Comparison of ENCODE assay signal across 8 cellular contexts in genomic region chr17:65278050-65278819, GRCh38.
DNase-seq lines count a peak whose midpoint lies in the region; ATAC-seq and TF ChIP-seq lines count a peak whose summit lies in the region.

No MANE protein-coding gene starts in this region.

- peak; percentile 99 for ATAC-seq in WTC11
- peak in 1 of 3 donors; percentile 51 for ATAC-seq in natural killer cell
- ATAC-seq in GM18909 (IDR thresholded peaks at IDR 0.05; ENCODE audit: poor library complexity, unreplicated experiment): no peak
- no peak for ATAC-seq in HG03159 (IDR thresholded peaks at IDR 0.05; ENCODE audit: unreplicated experiment)

- intact Hi-C loops in esophagus muscularis mucosa (cut with DNase I): loop anchor here (5.0 kb wide), 1 partner anchor 279 kb away; no protein-coding TSS in a partner anchor
- intact Hi-C loops in natural killer cell (cut with micrococcal nuclease): no loop called here

- H3K9me3 ChIP-seq in Loucy (ENCODE audit: insufficient read depth, low read depth, low read length) (no peaks in the 10 kb centered on the region), esophagus muscularis mucosa (peaks cover 0 to 5% (median 0%) of the 10 kb centered on the region in 4 donors)

- H3K4me1 Mint-ChIP-seq in WTC11: peaks cover 16% of the 10 kb centered on the region
- H3K4me1 Mint-ChIP-seq in natural killer cell: peaks cover 9 to 12% of the 10 kb centered on the region in 2 donors

- no peaks in the 10 kb centered on the region for H3K36me3 ChIP-seq in Loucy (ENCODE audit: insufficient read depth, low read length)
- no peaks in the 10 kb centered on the region for H3K36me3 ChIP-seq in esophagus muscularis mucosa

- peak; percentile 5 for DNase-seq in G401 (ENCODE audit: low spot score)
- DNase-seq in WTC11 (ENCODE audit: low spot score): peak; percentile 83
- no peak for DNase-seq in esophagus muscularis mucosa (ENCODE audit: extremely low spot score)
- DNase-seq in natural killer cell: no peak
- no peak for DNase-seq in NCI-H1048 (lab: John Stamatoyannopoulos, UW)

- H3K9me2 ChIP-seq in Loucy (replicated peaks; ENCODE audit: low read depth, low read length): no peaks in the 10 kb centered on the region

- no peaks in the 10 kb centered on the region for H4K20me1 ChIP-seq in Loucy (ENCODE audit: insufficient read depth, low read length, poor library complexity, severe bottlenecking)

- H3K9me3 Mint-ChIP-seq in WTC11: peaks cover 6% of the 10 kb centered on the region; the same call in 1 of the 2 replicates
- no peaks in the 10 kb centered on the region for H3K9me3 Mint-ChIP-seq in natural killer cell

- no peak for TF ChIP-seq EP300 in esophagus muscularis mucosa (IDR thresholded peaks at IDR 0.05)

- H3K4me3 ChIP-seq in Loucy (ENCODE audit: low read length, poor library complexity, severe bottlenecking) (no peak overlapping the region), esophagus muscularis mucosa (peak overlapping the region in 1 of 4 donors; percentile 23)

- WGBS in esophagus muscularis mucosa: 46% methylated on average over 6 of the region's 12 CpGs

- no peak overlapping the region for H2AFZ ChIP-seq in Loucy (ENCODE audit: low read length)

- no peak overlapping the region for H3K9ac ChIP-seq in Loucy (ENCODE audit: low read depth, low read length, poor library complexity, severe bottlenecking)

- in situ Hi-C loops in G401 (cut with HindIII; ENCODE audit: low sequenced_read_pairs): no loop called here

- H3K27ac ChIP-seq in esophagus muscularis mucosa (replicated peaks in 1 of 4): peak overlapping the region; percentile 59 to 74 (median 68)

- no peaks in the 10 kb centered on the region for H3K4me1 ChIP-seq in Loucy (ENCODE audit: insufficient read depth, low read length, poor library complexity, severe bottlenecking)
- peaks cover 0 to 29% (median 24%) of the 10 kb centered on the region in 4 donors for H3K4me1 ChIP-seq in esophagus muscularis mucosa

- H3K36me3 Mint-ChIP-seq in WTC11 (no peaks in the 10 kb centered on the region), natural killer cell (no peaks in the 10 kb centered on the region)

- no peaks in the 10 kb centered on the region for H3K27me3 ChIP-seq in Loucy (ENCODE audit: insufficient read depth, low read length, poor library complexity, severe bottlenecking)
- H3K27me3 ChIP-seq in esophagus muscularis mucosa: no peaks in the 10 kb centered on the region

- H3K4me3 Mint-ChIP-seq in WTC11 (no peak overlapping the region), natural killer cell (no peak overlapping the region)

- H3K79me2 ChIP-seq in Loucy (ENCODE audit: insufficient read depth, low read length): no peaks in the 10 kb centered on the region

- H3K27ac Mint-ChIP-seq in WTC11 (no peak overlapping the region), natural killer cell (no peak overlapping the region)

- TF ChIP-seq POLR2A in esophagus muscularis mucosa (IDR thresholded peaks at IDR 0.05; ENCODE audit: low read depth): no peak

- H3K27me3 Mint-ChIP-seq in WTC11 (ENCODE audit: low read depth) (no peaks in the 10 kb centered on the region), natural killer cell (ENCODE audit: low read depth in 2 of 2) (peaks cover 10 to 37% of the 10 kb centered on the region in 2 donors)

- H3K4me2 ChIP-seq in Loucy (ENCODE audit: low read depth, low read length, poor library complexity, severe bottlenecking): peak overlapping the region; percentile 43

- CTCF ChIA-PET in WTC11 (lab: Charles Lee): interaction anchor here (0.6 to 2.5 kb wide), 6 partner anchors 16 to 887 kb away, joined by 3 to 13 read pairs (median 6); no protein-coding TSS in a partner anchor

- TF ChIP-seq CTCF in Loucy (conservative IDR thresholded peaks at IDR 0.05; ENCODE audit: low read length) (peak; percentile 60), WTC11 (IDR thresholded peaks at IDR 0.05) (peak; percentile 62; the same call in 1 of the 2 replicates), esophagus muscularis mucosa (IDR thresholded peaks at IDR 0.05) (peak; percentile 46 to 66 (median 54)), natural killer cell (IDR thresholded peaks at IDR 0.05) (peak; percentile 29)

- POLR2A ChIA-PET in WTC11 (lab: Charles Lee): no interaction called here

- H3F3A ChIP-seq in Loucy (ENCODE audit: low read depth): no peaks in the 10 kb centered on the region

TF ChIP-seq in WTC11, 78 proteins besides CTCF, POLR2A, EP300 and RAD21:
- TF ChIP-seq PRDM15 (CRISPR knock-in tag; IDR thresholded peaks at IDR 0.05) (peak; percentile 59; the same call in 1 of the 2 replicates), MLX (CRISPR knock-in tag; IDR thresholded peaks at IDR 0.05) (no peak)

Comparison
In these comparisons a context has a peak if more than half of its experiments do, and no peak if none do; other contexts are left out.
1. DNase-seq: peak in G401 (single experiment) and WTC11 (single experiment); none in esophagus muscularis mucosa (single experiment), natural killer cell (single experiment) and NCI-H1048 (single experiment).
2. Peak in every context shown above with its lines, with median percentiles within 50 percentile points of each other: CTCF ChIP-seq.